Comparison of ENCODE assay signal across 11 cellular contexts in the genomic region with DNA sequence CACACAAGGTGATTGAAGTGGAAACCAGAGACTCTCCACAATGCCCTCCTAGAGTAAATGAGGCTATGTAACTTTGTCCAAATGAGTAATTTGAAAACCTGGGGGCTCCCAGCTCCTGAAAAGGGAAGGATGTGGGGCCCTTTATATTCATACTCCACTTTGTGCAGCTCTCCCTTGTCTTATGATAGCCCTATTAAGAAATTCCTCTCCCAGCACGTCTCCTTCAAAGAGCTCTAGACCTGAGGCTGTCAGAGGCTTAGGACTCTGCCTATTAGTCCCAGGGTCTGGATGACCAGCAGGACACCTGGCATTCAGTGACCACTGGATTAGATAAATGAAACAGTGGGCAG. TPM values are rescaled to one million over a fixed set of nuclear protein-coding genes. Genes with fewer than 3 reads are reported as not detected.
DNase-seq lines count a peak whose midpoint lies in the region; ATAC-seq, FAIRE-seq and TF ChIP-seq lines count a peak whose summit lies in the region.
"Had no signal": no experiment of that assay in that cellular context is flagged by ENCODE, and none has a peak within 500 bp of the region (broad histone marks: within the 10 kb centered on the region; RNA-seq: fewer than 3 reads in every experiment).

No MANE protein-coding gene starts in this region.

- H3K27me3 ChIP-seq in DOHH2 (ENCODE audit: control insufficient read depth, low read length): no peaks in the 10 kb centered on the region
- no peaks in the 10 kb centered on the region for H3K27me3 ChIP-seq in IMR-90 (ENCODE audit: control insufficient read depth, insufficient read depth, low read length)
- no peaks in the 10 kb centered on the region for H3K27me3 ChIP-seq in GM12878 (replicated peaks in 1 of 2; ENCODE audit: control insufficient read depth in 2 of 2, insufficient read depth in 2 of 2, low read length in 1 of 2)
- H3K27me3 ChIP-seq: MG63 had no signal

- CTCF ChIA-PET in IMR-90 (lab: Yijun Ruan, JAX) (interaction anchor here (1.2 kb wide), 1 partner anchor 20 kb away, joined by 7 read pairs; no protein-coding TSS in a partner anchor), GM12878 (lab: Yijun Ruan, JAX) (interaction anchor here (0.8 to 10.6 kb wide), 8 partner anchors 13 to 287 kb away, joined by 3 to 158 read pairs (median 6); partner anchors contain the start of genes RTN4RL2 and UBE2L6)

- H2AFZ ChIP-seq in IMR-90 (replicated peaks; ENCODE audit: low read length, poor library complexity): no peak overlapping the region
- no peak overlapping the region for H2AFZ ChIP-seq in GM12878 (ENCODE audit: control insufficient read depth, low read depth, low read length)

- BruUV-seq in IMR-90 (replicated peaks; lab: Mats Ljungman, UMichigan) (no TSS peak), GM12878 (replicated peaks; lab: Mats Ljungman, UMichigan) (no TSS peak)

- H4K91ac ChIP-seq in IMR-90 (ENCODE audit: insufficient read depth, low read depth, low read length): no peak overlapping the region

- no peak for TF ChIP-seq EP300 in GM12878 (IDR thresholded peaks at IDR 0.05; ENCODE audit: borderline replicate concordance in 1 of 2, control insufficient read depth in 1 of 2, low read depth in 2 of 2, low read length in 2 of 2)

- peaks cover 6% of the 10 kb centered on the region; the same call in 1 of the 2 replicates for H3F3A ChIP-seq in DOHH2 (ENCODE audit: control insufficient read depth, insufficient read depth)

- peak overlapping the region; percentile 72; the same call in 1 of the 2 replicates for H3K23ac ChIP-seq in IMR-90 (ENCODE audit: low read depth, low read length)

- peaks cover 12% of the 10 kb centered on the region for H3K4me1 Mint-ChIP-seq in nephron progenitor cell

- no peak overlapping the region for H2BK5ac ChIP-seq in IMR-90 (ENCODE audit: low read depth, low read length, poor library complexity, severe bottlenecking)

- no peak for FAIRE-seq in GM12878 (lab: Jason Lieb, UNC)
- FAIRE-seq: frontal cortex had no signal

- dilution Hi-C loops in IMR-90 (cut with HindIII; ENCODE audit: low sequenced_read_pairs, unreplicated experiment): no loop called here

- H4K20me1 ChIP-seq in DOHH2 (ENCODE audit: control insufficient read depth, insufficient read depth, low read depth, low read length) (no peaks in the 10 kb centered on the region), IMR-90 (ENCODE audit: insufficient read depth, low read length) (peaks cover 7% of the 10 kb centered on the region; the same call in 1 of the 2 replicates), GM12878 (ENCODE audit: control insufficient read depth, insufficient read depth) (no peaks in the 10 kb centered on the region)

- H3K4me2 ChIP-seq in DOHH2 (ENCODE audit: low read length) (peak overlapping the region; percentile 73), IMR-90 (ENCODE audit: low read depth, low read length) (peak overlapping the region; percentile 91; the same call in 1 of the 2 replicates), GM12878 (ENCODE audit: control insufficient read depth, insufficient read depth) (peak overlapping the region; percentile 78)

- H2AK5ac ChIP-seq in IMR-90 (ENCODE audit: low read depth, low read length): peak overlapping the region; percentile 70; the same call in 1 of the 2 replicates

- WGBS in IMR-90 (ENCODE audit: extremely low coverage in 2 of 2, insufficient read length in 1 of 2), 2 experiments: no CpG with 5 or more reads among the region's 1 CpG
- 43% methylated on average over 1 of the region's 1 CpG for WGBS in GM12878 (ENCODE audit: insufficient coverage, insufficient replicate concordance, low lambda C conversion rate, missing lambda C conversion rate)

- no peak for ATAC-seq in IMR-90 (ENCODE audit: low read depth)
- no peak for ATAC-seq in GM12878
- no peak for ATAC-seq in GM18498 (IDR thresholded peaks at IDR 0.05; ENCODE audit: unreplicated experiment)
- no peak for ATAC-seq in GM21576 (IDR thresholded peaks at IDR 0.05; ENCODE audit: unreplicated experiment)

- H2AK9ac ChIP-seq in IMR-90 (replicated peaks; ENCODE audit: low read depth, low read length, poor library complexity): no peak overlapping the region

- H4K5ac ChIP-seq in IMR-90 (ENCODE audit: low read depth, low read length): no peak overlapping the region

- H3K27ac Mint-ChIP-seq in nephron progenitor cell: no peak overlapping the region

- H3K4me3 ChIP-seq in DOHH2 (ENCODE audit: low read length) (peak overlapping the region; percentile 79), IMR-90 (ENCODE audit: insufficient read depth, low read depth, low read length) (no peak overlapping the region), GM12878 (peak overlapping the region; percentile 90; the same call in 1 of the 2 replicates)
- H3K4me3 ChIP-seq: MG63 had no signal

- peaks cover 34% of the 10 kb centered on the region for H3K27me3 Mint-ChIP-seq in nephron progenitor cell (ENCODE audit: low read depth, poor library complexity)

- H3K9me3 ChIP-seq in DOHH2 (ENCODE audit: control insufficient read depth, insufficient read depth, low read length) (no peaks in the 10 kb centered on the region), IMR-90 (ENCODE audit: control insufficient read depth, insufficient read depth, low read length) (no peaks in the 10 kb centered on the region), GM12878 (replicated peaks; ENCODE audit: control insufficient read depth, insufficient read depth, low read length) (no peaks in the 10 kb centered on the region)
- H3K9me3 ChIP-seq: MG63, mucosa of descending colon had no signal

- H3K36me3 ChIP-seq in DOHH2 (ENCODE audit: control insufficient read depth, low read length) (peaks cover 14% of the 10 kb centered on the region), IMR-90 (ENCODE audit: control insufficient read depth, insufficient read depth, low read length) (peaks cover 5% of the 10 kb centered on the region; the same call in 1 of the 2 replicates), GM12878 (ENCODE audit: control insufficient read depth in 2 of 2, insufficient read depth in 2 of 2, low read length in 1 of 2) (no peaks in the 10 kb centered on the region)
- H3K36me3 ChIP-seq: cardiac muscle cell, MG63 had no signal

- TF ChIP-seq RAD21 in IMR-90 (IDR thresholded peaks at IDR 0.05; ENCODE audit: low read length): no peak
- TF ChIP-seq RAD21 in GM12878 (IDR thresholded peaks at IDR 0.05; ENCODE audit: insufficient read depth, low read depth, low read length): no peak

- no peak overlapping the region for H2BK20ac ChIP-seq in IMR-90 (ENCODE audit: low read depth, low read length)

- H3K79me1 ChIP-seq in IMR-90 (ENCODE audit: low read depth in 1 of 2, low read length in 2 of 2): peaks cover 7 to 24% of the 10 kb centered on the region in 2 experiments; a peak in 3 of 4 replicates

- intact Hi-C loops in IMR-90 (cut with micrococcal nuclease): no loop called here
- intact Hi-C loops in GM12878 (cut with micrococcal nuclease; ENCODE audit: unreplicated experiment): no loop called here

- H2BK120ac ChIP-seq in IMR-90 (ENCODE audit: low read depth, low read length): no peak overlapping the region

- H3K9me3 Mint-ChIP-seq in nephron progenitor cell: no peaks in the 10 kb centered on the region

- H3K79me2 ChIP-seq in DOHH2 (ENCODE audit: control insufficient read depth, low read length) (peaks cover 42% of the 10 kb centered on the region), GM12878 (ENCODE audit: control insufficient read depth, insufficient read depth, low read length) (peaks cover 11% of the 10 kb centered on the region)

- H3K36me3 Mint-ChIP-seq in nephron progenitor cell (ENCODE audit: low read depth): no peaks in the 10 kb centered on the region

- H3K56ac ChIP-seq in IMR-90 (ENCODE audit: extremely low read depth, insufficient read depth, low read length): no peak overlapping the region

- H3K9ac ChIP-seq in IMR-90 (ENCODE audit: low read depth, low read length) (no peak overlapping the region), GM12878 (ENCODE audit: control insufficient read depth, insufficient read depth, low read length) (peak overlapping the region; percentile 2; the same call in 1 of the 2 replicates)

- TF ChIP-seq POLR2A in IMR-90 (IDR thresholded peaks at IDR 0.05; ENCODE audit: low read depth, low read length) (no peak), GM12878 (IDR thresholded peaks at IDR 0.05; ENCODE audit: low read depth, low read length) (no peak)

- SMC1A ChIA-PET in GM12878 (lab: Charles Lee; ENCODE audit: uncharacterized antibody, unreplicated experiment): interaction anchor here (0.8 to 5.4 kb wide), 7 partner anchors 9 to 55 kb away, joined by 3 to 47 read pairs (median 4); partner anchors contain the start of gene UBE2L6

- RAD21 ChIA-PET in GM12878 (lab: Charles Lee; ENCODE audit: unreplicated experiment): interaction anchor here (0.8 to 8.2 kb wide), 4 partner anchors 13 to 168 kb away, joined by 4 to 46 read pairs (median 6); no protein-coding TSS in a partner anchor

- H3K4ac ChIP-seq in IMR-90 (ENCODE audit: low read depth, low read length): no peak overlapping the region

- H3K14ac ChIP-seq in IMR-90 (replicated peaks; ENCODE audit: low read depth, low read length): no peak overlapping the region

- DNase-seq in IMR-90 (no peak), GM12878 (ENCODE audit: low read depth, low spot score) (no peak), nephron progenitor cell (no peak), GM19240 (ENCODE audit: insufficient read length, low spot score) (no peak)
- DNase-seq: MG63 had no signal

- no peaks in the 10 kb centered on the region; the same call in 1 of the 2 replicates for H3K9me1 ChIP-seq in IMR-90 (ENCODE audit: insufficient read depth, low read length)

- peak overlapping the region; percentile 68 for H3K27ac ChIP-seq in DOHH2 (ENCODE audit: low read depth, low read length)
- no peak overlapping the region for H3K27ac ChIP-seq in IMR-90 (ENCODE audit: insufficient read depth, low read length)
- H3K27ac ChIP-seq in GM12878 (ENCODE audit: control insufficient read depth, insufficient read depth): no peak overlapping the region
- H3K27ac ChIP-seq: cardiac muscle cell had no signal

- no peak overlapping the region for H4K8ac ChIP-seq in IMR-90 (ENCODE audit: low read depth in 2 of 2, low read length in 2 of 2)

- H3K4me3 Mint-ChIP-seq in nephron progenitor cell: peak overlapping the region; percentile 75

- no peaks in the 10 kb centered on the region for H3K9me2 ChIP-seq in DOHH2 (replicated peaks; ENCODE audit: control insufficient read depth, low read length)

- no peak for TF ChIP-seq CTCF in DOHH2 (IDR thresholded peaks at IDR 0.05; ENCODE audit: low read depth, low read length, poor library complexity, severe bottlenecking)
- TF ChIP-seq CTCF in IMR-90 (conservative IDR thresholded peaks at IDR 0.05; ENCODE audit: low read depth, low read length): no peak
- no peak for TF ChIP-seq CTCF in GM12878 (IDR thresholded peaks at IDR 0.05 in 2 of 3, conservative IDR thresholded peaks at IDR 0.05 in 1 of 3; ENCODE audit: control insufficient read depth in 2 of 3, extremely low read depth in 1 of 3, insufficient read depth in 1 of 3, low read depth in 3 of 3, low read length in 3 of 3)
- TF ChIP-seq CTCF in nephron progenitor cell (IDR thresholded peaks at IDR 0.05): no peak

- no peak overlapping the region for H2BK15ac ChIP-seq in IMR-90 (ENCODE audit: low read depth, low read length)

- no peak overlapping the region for H3K18ac ChIP-seq in IMR-90 (ENCODE audit: low read depth, low read length)

- in situ Hi-C loops in IMR-90 (cut with MboI; ENCODE audit: low sequenced_read_pairs): loop anchor here (25.0 kb wide), 1 partner anchor 676 kb away; no protein-coding TSS in a partner anchor
- in situ Hi-C loops in GM12878 (cut with MboI): no loop called here

- peaks cover 44% of the 10 kb centered on the region for H3K4me1 ChIP-seq in DOHH2 (ENCODE audit: control insufficient read depth, low read length)
- H3K4me1 ChIP-seq in IMR-90 (ENCODE audit: control insufficient read depth, insufficient read depth, low read length): no peaks in the 10 kb centered on the region; the same call in 1 of the 2 replicates
- no peaks in the 10 kb centered on the region for H3K4me1 ChIP-seq in GM12878 (ENCODE audit: control insufficient read depth, insufficient read depth, low read length)

- POLR2A ChIA-PET in IMR-90 (lab: Charles Lee; ENCODE audit: unreplicated experiment): no interaction called here
- POLR2A ChIA-PET in GM12878 (lab: Charles Lee): interaction anchor here (0.6 to 0.9 kb wide), 3 partner anchors 47 to 247 kb away, joined by 3 to 5 read pairs (median 3); no protein-coding TSS in a partner anchor

RNA-seq across cellular contexts. Expression of gene SLC43A1, which starts 2.1 kb away (rescaled TPM):
- total RNA-seq in IMR-90 (2012; rRNA removed): 8.6 and 10.0 TPM in 2 replicates
- polyA plus RNA-seq in IMR-90 (2012; rRNA removed): 15.9 and 17.0 TPM in 2 replicates
- 8.6 and 18.4 TPM in 2 replicates for polyA plus RNA-seq in IMR-90 (2012; cell fraction: cytosol; rRNA removed)
- polyA plus RNA-seq in IMR-90 (2012; cell fraction: nucleus; rRNA removed; ENCODE audit: low replicate concordance): 34.7 and 55.4 TPM in 2 replicates
- 47.4 and 56.0 TPM in 2 replicates for total RNA-seq in GM12878 (2013; cell fraction: nucleolus; rRNA removed)
- total RNA-seq in GM12878 (2014; rRNA removed): 16.9 and 20.3 TPM in 2 replicates
- total RNA-seq in GM12878 (2014; rRNA removed; fragmentation: Illumina TruSeq; extraction: Trizol): 7.4 and 8.1 TPM in 2 replicates
- 16.1 and 16.4 TPM in 2 replicates for total RNA-seq in GM12878 (2021)
- 8.0 TPM for polyA plus RNA-seq in GM12878 (2011; ENCODE audit: low read depth)
- polyA plus RNA-seq in GM12878 (2011; rRNA removed): 8.4 and 17.8 TPM in 2 replicates
- polyA plus RNA-seq in GM12878 (2011; cell fraction: cytosol; rRNA removed): 25.6 and 28.1 TPM in 2 replicates
- 48.3 and 51.6 TPM in 2 replicates for polyA plus RNA-seq in GM12878 (2011; cell fraction: nucleus; rRNA removed)
- 9.3 and 14.0 TPM in 2 replicates for polyA plus RNA-seq in GM12878 (2012)
- 9.8 and 11.9 TPM in 2 replicates for polyA plus RNA-seq in GM12878 (2014; fragmentation: Illumina TruSeq; extraction: Trizol)
- 1 to 10 TPM; 1.0 to 2.4 TPM for polyA plus RNA-seq in GM12878 (2014; fragmentation: Nextera tagmentation; extraction: Ambion mirVana)
- polyA plus RNA-seq in GM12878 (2014; rRNA removed): 15.6 TPM in 2 replicates
- polyA plus RNA-seq in GM12878 (2016; fragmentation: Nextera tagmentation; extraction: Ambion mirVana): 10 to 100 TPM; 12.0 to 13.3 TPM
- polyA minus RNA-seq in GM12878 (2011; rRNA and poly(A)+ RNA removed): 29.8 and 30.0 TPM in 2 replicates
- polyA minus RNA-seq in GM12878 (2011; cell fraction: cytosol; rRNA and poly(A)+ RNA removed): 13.1 and 16.8 TPM in 2 replicates
- polyA minus RNA-seq in GM12878 (2011; cell fraction: nucleus; rRNA and poly(A)+ RNA removed): 16.2 and 27.0 TPM in 2 replicates

RNA-seq across cellular contexts. Expression of gene TIMM10, which starts 17.1 kb away (rescaled TPM):
- total RNA-seq in IMR-90 (2012; rRNA removed) (70.0 and 96.8 TPM in 2 replicates), GM12878 (2014; rRNA removed) (178 and 187 TPM in 2 replicates), GM12878 (2014; rRNA removed; fragmentation: Illumina TruSeq; extraction: Trizol) (139 and 148 TPM in 2 replicates), GM12878 (2021) (192 and 195 TPM in 2 replicates)
- polyA plus RNA-seq in IMR-90 (2012; rRNA removed) (135 and 148 TPM in 2 replicates), GM12878 (2011; rRNA removed) (161 and 208 TPM in 2 replicates), GM12878 (2014; fragmentation: Illumina TruSeq; extraction: Trizol) (181 and 204 TPM in 2 replicates), GM12878 (2014; fragmentation: Nextera tagmentation; extraction: Ambion mirVana) (100 to 1,000 TPM; 770 to 898 TPM), GM12878 (2014; rRNA removed) (204 and 247 TPM in 2 replicates), GM12878 (2016; fragmentation: Nextera tagmentation; extraction: Ambion mirVana) (100 to 1,000 TPM; 272 to 362 TPM)
- polyA plus RNA-seq in IMR-90 (2012; cell fraction: cytosol; rRNA removed): 102 and 363 TPM in 2 replicates
- polyA plus RNA-seq in IMR-90 (2012; cell fraction: nucleus; rRNA removed; ENCODE audit: low replicate concordance): 26.0 and 35.1 TPM in 2 replicates
- total RNA-seq in GM12878 (2013; cell fraction: nucleolus; rRNA removed): 8.4 and 9.4 TPM in 2 replicates
- polyA plus RNA-seq in GM12878 (2011; ENCODE audit: low read depth): 131 TPM
- polyA plus RNA-seq in GM12878 (2011; cell fraction: cytosol; rRNA removed): 261 and 266 TPM in 2 replicates
- polyA plus RNA-seq in GM12878 (2011; cell fraction: nucleus; rRNA removed): 98.1 and 123 TPM in 2 replicates
- 97.2 and 107 TPM in 2 replicates for polyA plus RNA-seq in GM12878 (2012)
- polyA minus RNA-seq in GM12878 (2011; rRNA and poly(A)+ RNA removed): 66.3 and 94.2 TPM in 2 replicates
- 13.0 and 17.4 TPM in 2 replicates for polyA minus RNA-seq in GM12878 (2011; cell fraction: cytosol; rRNA and poly(A)+ RNA removed)
- 16.0 and 28.5 TPM in 2 replicates for polyA minus RNA-seq in GM12878 (2011; cell fraction: nucleus; rRNA and poly(A)+ RNA removed)

RNA-seq across cellular contexts. Expression of gene SMTNL1, which starts 24.0 kb away (rescaled TPM):
- total RNA-seq in IMR-90 (2012; rRNA removed) (not detected in 2 replicates), GM12878 (2014; rRNA removed) (not detected in 2 replicates), GM12878 (2014; rRNA removed; fragmentation: Illumina TruSeq; extraction: Trizol) (not detected in 2 replicates), GM12878 (2021) (not detected in 2 replicates)
- polyA plus RNA-seq in IMR-90 (2012; rRNA removed) (not detected in 2 replicates), GM12878 (2011; rRNA removed) (not detected in 2 replicates), GM12878 (2014; fragmentation: Illumina TruSeq; extraction: Trizol) (not detected in 2 replicates), GM12878 (2014; fragmentation: Nextera tagmentation; extraction: Ambion mirVana) (under 1 TPM in 1 of 2 experiments, not detected in 1; 0.06 TPM), GM12878 (2014; rRNA removed) (not detected in 2 replicates), GM12878 (2016; fragmentation: Nextera tagmentation; extraction: Ambion mirVana) (under 1 TPM; 0.10 to 0.17 TPM)
- not detected in 2 replicates for polyA plus RNA-seq in IMR-90 (2012; cell fraction: cytosol; rRNA removed)
- not detected in 2 replicates for polyA plus RNA-seq in IMR-90 (2012; cell fraction: nucleus; rRNA removed; ENCODE audit: low replicate concordance)
- total RNA-seq in GM12878 (2013; cell fraction: nucleolus; rRNA removed): not detected in 2 replicates
- polyA plus RNA-seq in GM12878 (2011; ENCODE audit: low read depth): 0.16 TPM
- polyA plus RNA-seq in GM12878 (2011; cell fraction: cytosol; rRNA removed): not detected in 2 replicates
- polyA plus RNA-seq in GM12878 (2011; cell fraction: nucleus; rRNA removed): not detected in 2 replicates
- polyA plus RNA-seq in GM12878 (2012): 0.26 and 0.29 TPM in 2 replicates
- not detected in 2 replicates for polyA minus RNA-seq in GM12878 (2011; rRNA and poly(A)+ RNA removed)
- not detected in 2 replicates for polyA minus RNA-seq in GM12878 (2011; cell fraction: cytosol; rRNA and poly(A)+ RNA removed)
- polyA minus RNA-seq in GM12878 (2011; cell fraction: nucleus; rRNA and poly(A)+ RNA removed): not detected in 2 replicates
- total RNA-seq: cardiac muscle cell, frontal cortex, mucosa of descending colon had no signal

RNA-seq across cellular contexts. Expression of gene RTN4RL2, which starts 53.1 kb away (rescaled TPM):
- total RNA-seq in IMR-90 (2012; rRNA removed) (not detected in 2 replicates), GM12878 (2014; rRNA removed) (0.33 and 0.34 TPM in 2 replicates), GM12878 (2014; rRNA removed; fragmentation: Illumina TruSeq; extraction: Trizol) (not detected in 2 replicates), GM12878 (2021) (1.0 and 1.1 TPM in 2 replicates)
- polyA plus RNA-seq in IMR-90 (2012; rRNA removed) (0.83 and 1.5 TPM in 2 replicates), GM12878 (2011; rRNA removed) (not detected in 2 replicates), GM12878 (2014; fragmentation: Illumina TruSeq; extraction: Trizol) (not detected in 2 replicates), GM12878 (2014; fragmentation: Nextera tagmentation; extraction: Ambion mirVana) (under 1 TPM in 1 of 2 experiments, not detected in 1; 0.14 TPM), GM12878 (2014; rRNA removed) (0.58 and 0.88 TPM in 2 replicates), GM12878 (2016; fragmentation: Nextera tagmentation; extraction: Ambion mirVana) (under 1 TPM; 0.48 to 0.55 TPM)
- polyA plus RNA-seq in IMR-90 (2012; cell fraction: cytosol; rRNA removed): 1.2 and 2.7 TPM in 2 replicates
- 0.52 and 0.96 TPM in 2 replicates for polyA plus RNA-seq in IMR-90 (2012; cell fraction: nucleus; rRNA removed; ENCODE audit: low replicate concordance)
- total RNA-seq in GM12878 (2013; cell fraction: nucleolus; rRNA removed): not detected in 2 replicates
- not detected for polyA plus RNA-seq in GM12878 (2011; ENCODE audit: low read depth)
- 0.03 and 0.09 TPM in 2 replicates for polyA plus RNA-seq in GM12878 (2011; cell fraction: cytosol; rRNA removed)
- 0.22 and 0.39 TPM in 2 replicates for polyA plus RNA-seq in GM12878 (2011; cell fraction: nucleus; rRNA removed)
- 0.08 and 0.11 TPM in 2 replicates for polyA plus RNA-seq in GM12878 (2012)
- polyA minus RNA-seq in GM12878 (2011; rRNA and poly(A)+ RNA removed): not detected in 2 replicates
- polyA minus RNA-seq in GM12878 (2011; cell fraction: cytosol; rRNA and poly(A)+ RNA removed): not detected in 2 replicates
- polyA minus RNA-seq in GM12878 (2011; cell fraction: nucleus; rRNA and poly(A)+ RNA removed): 0.36 and 0.38 TPM in 2 replicates

RNA-seq across cellular contexts. Expression of gene UBE2L6, which starts 54.1 kb away (rescaled TPM):
- total RNA-seq in IMR-90 (2012; rRNA removed): 34.4 and 37.5 TPM in 2 replicates
- 46.7 and 51.7 TPM in 2 replicates for polyA plus RNA-seq in IMR-90 (2012; rRNA removed)
- polyA plus RNA-seq in IMR-90 (2012; cell fraction: cytosol; rRNA removed): 19.3 and 42.1 TPM in 2 replicates
- polyA plus RNA-seq in IMR-90 (2012; cell fraction: nucleus; rRNA removed; ENCODE audit: low replicate concordance): 11.5 and 13.0 TPM in 2 replicates
- 29.9 and 31.2 TPM in 2 replicates for total RNA-seq in GM12878 (2013; cell fraction: nucleolus; rRNA removed)
- 143 and 146 TPM in 2 replicates for total RNA-seq in GM12878 (2014; rRNA removed)
- total RNA-seq in GM12878 (2014; rRNA removed; fragmentation: Illumina TruSeq; extraction: Trizol): 114 and 115 TPM in 2 replicates
- 128 and 142 TPM in 2 replicates for total RNA-seq in GM12878 (2021)
- 107 TPM for polyA plus RNA-seq in GM12878 (2011; ENCODE audit: low read depth)
- 142 and 211 TPM in 2 replicates for polyA plus RNA-seq in GM12878 (2011; rRNA removed)
- polyA plus RNA-seq in GM12878 (2011; cell fraction: cytosol; rRNA removed): 352 and 471 TPM in 2 replicates
- polyA plus RNA-seq in GM12878 (2011; cell fraction: nucleus; rRNA removed): 157 and 180 TPM in 2 replicates
- 137 and 151 TPM in 2 replicates for polyA plus RNA-seq in GM12878 (2012)
- polyA plus RNA-seq in GM12878 (2014; fragmentation: Illumina TruSeq; extraction: Trizol): 166 and 179 TPM in 2 replicates
- 100 to 1,000 TPM; 262 to 295 TPM for polyA plus RNA-seq in GM12878 (2014; fragmentation: Nextera tagmentation; extraction: Ambion mirVana)
- polyA plus RNA-seq in GM12878 (2014; rRNA removed): 161 and 177 TPM in 2 replicates
- 100 to 1,000 TPM; 156 to 170 TPM for polyA plus RNA-seq in GM12878 (2016; fragmentation: Nextera tagmentation; extraction: Ambion mirVana)
- polyA minus RNA-seq in GM12878 (2011; rRNA and poly(A)+ RNA removed): 300 and 364 TPM in 2 replicates
- polyA minus RNA-seq in GM12878 (2011; cell fraction: cytosol; rRNA and poly(A)+ RNA removed): 55.1 and 68.1 TPM in 2 replicates
- polyA minus RNA-seq in GM12878 (2011; cell fraction: nucleus; rRNA and poly(A)+ RNA removed): 35.7 and 40.4 TPM in 2 replicates
